In genomic region chr13:43220873-43221578, GRCh38 we compare ENCODE assay signal across 2 cellular contexts.
TF ChIP-seq lines count a peak whose summit lies in the region.

No MANE protein-coding gene starts in this region.

TF ChIP-seq in SK-N-SH, 30 proteins besides CTCF, POLR2A, EP300 and RAD21 (continued from another document):
- TF ChIP-seq, protein P1, sequence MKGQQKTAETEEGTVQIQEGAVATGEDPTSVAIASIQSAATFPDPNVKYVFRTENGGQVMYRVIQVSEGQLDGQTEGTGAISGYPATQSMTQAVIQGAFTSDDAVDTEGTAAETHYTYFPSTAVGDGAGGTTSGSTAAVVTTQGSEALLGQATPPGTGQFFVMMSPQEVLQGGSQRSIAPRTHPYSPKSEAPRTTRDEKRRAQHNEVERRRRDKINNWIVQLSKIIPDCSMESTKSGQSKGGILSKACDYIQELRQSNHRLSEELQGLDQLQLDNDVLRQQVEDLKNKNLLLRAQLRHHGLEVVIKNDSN (IDR thresholded peaks at IDR 0.05; ENCODE audit: borderline replicate concordance, low read depth): no peak
- no peak for TF ChIP-seq MXI1 (IDR thresholded peaks at IDR 0.05; ENCODE audit: low read depth, low read length)
- no peak for TF ChIP-seq TCF12 (IDR thresholded peaks at IDR 0.05)
- TF ChIP-seq, protein P2, sequence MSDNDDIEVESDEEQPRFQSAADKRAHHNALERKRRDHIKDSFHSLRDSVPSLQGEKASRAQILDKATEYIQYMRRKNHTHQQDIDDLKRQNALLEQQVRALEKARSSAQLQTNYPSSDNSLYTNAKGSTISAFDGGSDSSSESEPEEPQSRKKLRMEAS (IDR thresholded peaks at IDR 0.05; ENCODE audit: low read depth): no peak
- TF ChIP-seq, protein P3, sequence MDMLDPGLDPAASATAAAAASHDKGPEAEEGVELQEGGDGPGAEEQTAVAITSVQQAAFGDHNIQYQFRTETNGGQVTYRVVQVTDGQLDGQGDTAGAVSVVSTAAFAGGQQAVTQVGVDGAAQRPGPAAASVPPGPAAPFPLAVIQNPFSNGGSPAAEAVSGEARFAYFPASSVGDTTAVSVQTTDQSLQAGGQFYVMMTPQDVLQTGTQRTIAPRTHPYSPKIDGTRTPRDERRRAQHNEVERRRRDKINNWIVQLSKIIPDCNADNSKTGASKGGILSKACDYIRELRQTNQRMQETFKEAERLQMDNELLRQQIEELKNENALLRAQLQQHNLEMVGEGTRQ (IDR thresholded peaks at IDR 0.05; ENCODE audit: borderline replicate concordance, low read depth, low read length): no peak

TF ChIP-seq in SK-N-SH treated with all-trans-retinoic acid at 6 μM for 48 hours, 23 proteins besides CTCF, POLR2A, EP300 and RAD21 (continued from another document):
- no peak for TF ChIP-seq TSHZ2 (CRISPR knock-in tag; IDR thresholded peaks at IDR 0.05)
- TF ChIP-seq ZFP3 (CRISPR knock-in tag; IDR thresholded peaks at IDR 0.05): no peak
- TF ChIP-seq, protein P4, sequence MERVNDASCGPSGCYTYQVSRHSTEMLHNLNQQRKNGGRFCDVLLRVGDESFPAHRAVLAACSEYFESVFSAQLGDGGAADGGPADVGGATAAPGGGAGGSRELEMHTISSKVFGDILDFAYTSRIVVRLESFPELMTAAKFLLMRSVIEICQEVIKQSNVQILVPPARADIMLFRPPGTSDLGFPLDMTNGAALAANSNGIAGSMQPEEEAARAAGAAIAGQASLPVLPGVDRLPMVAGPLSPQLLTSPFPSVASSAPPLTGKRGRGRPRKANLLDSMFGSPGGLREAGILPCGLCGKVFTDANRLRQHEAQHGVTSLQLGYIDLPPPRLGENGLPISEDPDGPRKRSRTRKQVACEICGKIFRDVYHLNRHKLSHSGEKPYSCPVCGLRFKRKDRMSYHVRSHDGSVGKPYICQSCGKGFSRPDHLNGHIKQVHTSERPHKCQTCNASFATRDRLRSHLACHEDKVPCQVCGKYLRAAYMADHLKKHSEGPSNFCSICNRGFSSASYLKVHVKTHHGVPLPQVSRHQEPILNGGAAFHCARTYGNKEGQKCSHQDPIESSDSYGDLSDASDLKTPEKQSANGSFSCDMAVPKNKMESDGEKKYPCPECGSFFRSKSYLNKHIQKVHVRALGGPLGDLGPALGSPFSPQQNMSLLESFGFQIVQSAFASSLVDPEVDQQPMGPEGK (CRISPR knock-in tag; IDR thresholded peaks at IDR 0.05; ENCODE audit: borderline replicate concordance): no peak
- TF ChIP-seq BACH2 (CRISPR knock-in tag; IDR thresholded peaks at IDR 0.05; ENCODE audit: borderline replicate concordance): no peak
- TF ChIP-seq ISL1 (CRISPR knock-in tag; IDR thresholded peaks at IDR 0.05): no peak
- no peak for TF ChIP-seq ARNTL (CRISPR knock-in tag; IDR thresholded peaks at IDR 0.05; ENCODE audit: borderline replicate concordance, low read depth)
- no peak for TF ChIP-seq CSRNP3 (CRISPR knock-in tag; IDR thresholded peaks at IDR 0.05)
- TF ChIP-seq, protein P5, sequence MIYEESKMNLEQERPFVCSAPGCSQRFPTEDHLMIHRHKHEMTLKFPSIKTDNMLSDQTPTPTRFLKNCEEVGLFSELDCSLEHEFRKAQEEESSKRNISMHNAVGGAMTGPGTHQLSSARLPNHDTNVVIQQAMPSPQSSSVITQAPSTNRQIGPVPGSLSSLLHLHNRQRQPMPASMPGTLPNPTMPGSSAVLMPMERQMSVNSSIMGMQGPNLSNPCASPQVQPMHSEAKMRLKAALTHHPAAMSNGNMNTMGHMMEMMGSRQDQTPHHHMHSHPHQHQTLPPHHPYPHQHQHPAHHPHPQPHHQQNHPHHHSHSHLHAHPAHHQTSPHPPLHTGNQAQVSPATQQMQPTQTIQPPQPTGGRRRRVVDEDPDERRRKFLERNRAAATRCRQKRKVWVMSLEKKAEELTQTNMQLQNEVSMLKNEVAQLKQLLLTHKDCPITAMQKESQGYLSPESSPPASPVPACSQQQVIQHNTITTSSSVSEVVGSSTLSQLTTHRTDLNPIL (CRISPR knock-in tag; IDR thresholded peaks at IDR 0.05; ENCODE audit: low read depth): no peak
- no peak for TF ChIP-seq ZFP30 (CRISPR knock-in tag; IDR thresholded peaks at IDR 0.05)
- TF ChIP-seq POU6F1 (CRISPR knock-in tag; IDR thresholded peaks at IDR 0.05; ENCODE audit: borderline replicate concordance, low read depth): no peak
- TF ChIP-seq PPARA (CRISPR knock-in tag; IDR thresholded peaks at IDR 0.05; ENCODE audit: borderline replicate concordance): no peak
- no peak for TF ChIP-seq RARB (CRISPR knock-in tag; IDR thresholded peaks at IDR 0.05)
- TF ChIP-seq SNAI2 (CRISPR knock-in tag; IDR thresholded peaks at IDR 0.05): no peak
